ENCODE assay signal across 1 cellular context in genomic region chr6:132734694-132735236, GRCh38.
TF ChIP-seq lines count a peak whose summit lies in the region.

No MANE protein-coding gene starts in this region.

TF ChIP-seq in HepG2, 621 proteins besides CTCF, POLR2A, EP300 and RAD21 (continued from another document and continues in another):
- no peak for TF ChIP-seq ZBTB37 (CRISPR knock-in tag; IDR thresholded peaks at IDR 0.05)
- TF ChIP-seq ZNF747 (CRISPR knock-in tag; IDR thresholded peaks at IDR 0.05; ENCODE audit: borderline replicate concordance), result no peak
- no peak for TF ChIP-seq CAMTA2 (CRISPR knock-in tag; IDR thresholded peaks at IDR 0.05; ENCODE audit: borderline replicate concordance)
- no peak for TF ChIP-seq MXD1 (CRISPR knock-in tag; IDR thresholded peaks at IDR 0.05)
- TF ChIP-seq ZNF24 (IDR thresholded peaks at IDR 0.05), result peak; percentile 79; the same call in 1 of the 2 replicates
- no peak for TF ChIP-seq FOXO4 (CRISPR knock-in tag; conservative IDR thresholded peaks at IDR 0.05)
- TF ChIP-seq CREB3 (CRISPR knock-in tag; IDR thresholded peaks at IDR 0.05), result no peak
- 0 out of 2 replicates have a peak, but pooled peaks have one; percentile 69 for TF ChIP-seq CBX5 (CRISPR knock-in tag; IDR thresholded peaks at IDR 0.05; ENCODE audit: borderline replicate concordance)
- no peak for TF ChIP-seq MXD3 (CRISPR knock-in tag; IDR thresholded peaks at IDR 0.05)
- TF ChIP-seq ZNF691 (CRISPR knock-in tag; IDR thresholded peaks at IDR 0.05; ENCODE audit: borderline replicate concordance, low read depth), result no peak
- no peak for TF ChIP-seq HMGA1 (CRISPR knock-in tag; conservative IDR thresholded peaks at IDR 0.05)
- no peak for TF ChIP-seq PLSCR1 (CRISPR knock-in tag; IDR thresholded peaks at IDR 0.05; ENCODE audit: borderline replicate concordance)
- TF ChIP-seq MEF2D (CRISPR knock-in tag; IDR thresholded peaks at IDR 0.05), result peak; percentile 94
- TF ChIP-seq ZNF562 (CRISPR knock-in tag; IDR thresholded peaks at IDR 0.05; ENCODE audit: borderline replicate concordance), result no peak
- no peak for TF ChIP-seq ZNF225 (CRISPR knock-in tag; IDR thresholded peaks at IDR 0.05)
- TF ChIP-seq KLF13 (CRISPR knock-in tag; IDR thresholded peaks at IDR 0.05), result no peak
- 0 out of 2 replicates have a peak, but pooled peaks have one; percentile 62 for TF ChIP-seq BCL3 (CRISPR knock-in tag; IDR thresholded peaks at IDR 0.05)
- no peak for TF ChIP-seq NFE2L1 (CRISPR knock-in tag; IDR thresholded peaks at IDR 0.05; ENCODE audit: borderline replicate concordance)
- no peak for TF ChIP-seq SATB2 (CRISPR knock-in tag; IDR thresholded peaks at IDR 0.05)
- 0 out of 2 replicates have a peak, but pooled peaks have one; percentile 63 for TF ChIP-seq ARNT2 (CRISPR knock-in tag; IDR thresholded peaks at IDR 0.05; ENCODE audit: low read depth)
- no peak for TF ChIP-seq TCF12 (IDR thresholded peaks at IDR 0.05)
- TF ChIP-seq TCF12 (CRISPR knock-in tag; IDR thresholded peaks at IDR 0.05), result peak; percentile 90; the same call in 1 of the 2 replicates
- no peak for TF ChIP-seq HNRNPH1 (optimal IDR thresholded peaks at IDR 0.05; ENCODE audit: low read depth, low read length)
- TF ChIP-seq POLR2AphosphoS2 (IDR thresholded peaks at IDR 0.05; ENCODE audit: low read depth, low read length), result no peak
- no peak for TF ChIP-seq GTF2F1 (IDR thresholded peaks at IDR 0.05; ENCODE audit: low read length)
- TF ChIP-seq HNRNPUL1 (IDR thresholded peaks at IDR 0.05; ENCODE audit: low read depth, low read length), result no peak
- TF ChIP-seq ZNF710 (CRISPR knock-in tag; IDR thresholded peaks at IDR 0.05; ENCODE audit: borderline replicate concordance), result 0 out of 2 replicates have a peak, but pooled peaks have one; percentile 40
- TF ChIP-seq SMYD3 (CRISPR knock-in tag; IDR thresholded peaks at IDR 0.05), result peak; percentile 55; the same call in 1 of the 2 replicates
- peak; percentile 79 for TF ChIP-seq SOX13 (IDR thresholded peaks at IDR 0.05)
- TF ChIP-seq SOX13 (CRISPR knock-in tag; conservative IDR thresholded peaks at IDR 0.05 in 1 of 2, IDR thresholded peaks at IDR 0.05 in 1 of 2), result peak in 1 of 2 experiments; percentile 93; a peak in 2 of 4 replicates
- peak; percentile 86; the same call in 1 of the 2 replicates for TF ChIP-seq ZNF792 (CRISPR knock-in tag; IDR thresholded peaks at IDR 0.05)
- TF ChIP-seq STAT5B (CRISPR knock-in tag; IDR thresholded peaks at IDR 0.05), result no peak
- no peak for TF ChIP-seq ZFP41 (CRISPR knock-in tag; IDR thresholded peaks at IDR 0.05; ENCODE audit: borderline replicate concordance)
- no peak for TF ChIP-seq HINFP (CRISPR knock-in tag; IDR thresholded peaks at IDR 0.05; ENCODE audit: low read depth)
- TF ChIP-seq ZNF350 (CRISPR knock-in tag; IDR thresholded peaks at IDR 0.05; ENCODE audit: borderline replicate concordance, low read depth), result no peak
- no peak for TF ChIP-seq ATF3 (CRISPR knock-in tag; IDR thresholded peaks at IDR 0.05)
- no peak for TF ChIP-seq TEAD2 (CRISPR knock-in tag; IDR thresholded peaks at IDR 0.05)
- no peak for TF ChIP-seq KLF12 (CRISPR knock-in tag; IDR thresholded peaks at IDR 0.05; ENCODE audit: borderline replicate concordance)
- peak; percentile 73 for TF ChIP-seq ZMAT3 (CRISPR knock-in tag; conservative IDR thresholded peaks at IDR 0.05)
- TF ChIP-seq E2F2 (CRISPR knock-in tag; IDR thresholded peaks at IDR 0.05; ENCODE audit: borderline replicate concordance), result no peak
- no peak; the same call in 1 of the 2 replicates for TF ChIP-seq TOE1 (CRISPR knock-in tag; IDR thresholded peaks at IDR 0.05)
- no peak for TF ChIP-seq SRSF1 (optimal IDR thresholded peaks at IDR 0.05; ENCODE audit: low read depth, low read length)
- no peak for TF ChIP-seq TOPORS (CRISPR knock-in tag; IDR thresholded peaks at IDR 0.05)
- TF ChIP-seq ZNF326 (CRISPR knock-in tag; IDR thresholded peaks at IDR 0.05; ENCODE audit: borderline replicate concordance), result no peak
- TF ChIP-seq ZNF549 (CRISPR knock-in tag; IDR thresholded peaks at IDR 0.05), result no peak
- no peak for TF ChIP-seq ZMAT5 (CRISPR knock-in tag; IDR thresholded peaks at IDR 0.05; ENCODE audit: borderline replicate concordance, low read depth)
- TF ChIP-seq NKX3-1 (CRISPR knock-in tag; IDR thresholded peaks at IDR 0.05), result no peak
